1 cellular context compared by ENCODE assay signal in genomic region chr6:33248643-33248931, GRCh38.
TF ChIP-seq lines count a peak whose summit lies in the region.

No MANE protein-coding gene starts in this region.

TF ChIP-seq in H1, 55 proteins besides CTCF, POLR2A, EP300 and RAD21:
- peak in 1 of 2 experiments; percentile 40; a peak in 2 of 4 replicates for TF ChIP-seq SIN3A (conservative IDR thresholded peaks at IDR 0.05 in 1 of 2, IDR thresholded peaks at IDR 0.05 in 1 of 2; ENCODE audit: low read depth in 1 of 2, low read length in 2 of 2)
- TF ChIP-seq RFX5 (IDR thresholded peaks at IDR 0.05; ENCODE audit: borderline replicate concordance, low read depth, low read length), result no peak
